In the genomic region with DNA sequence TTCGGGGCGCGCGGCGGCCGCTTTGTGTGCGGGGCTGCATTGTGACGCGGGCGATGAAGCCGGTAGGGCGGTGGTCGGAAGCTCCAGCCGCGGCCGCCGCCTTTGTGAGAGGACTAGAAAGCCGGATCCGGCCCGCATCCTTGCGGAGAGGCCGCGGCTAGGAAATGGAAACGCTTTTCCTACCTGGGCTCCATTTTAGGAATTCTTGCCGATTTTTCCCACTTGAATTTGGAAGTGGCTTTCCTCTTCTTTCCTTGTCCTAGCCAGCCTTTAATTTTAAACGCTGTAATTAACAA, we compare ENCODE assay signal across 8 cellular contexts. TPM values are rescaled to one million over a fixed set of nuclear protein-coding genes. Genes with fewer than 3 reads are reported as not detected.
DNase-seq lines count a peak whose midpoint lies in the region; ATAC-seq and TF ChIP-seq lines count a peak whose summit lies in the region.

No MANE protein-coding gene starts in this region.

- DNase-seq in epithelial cell of esophagus (ENCODE audit: low read depth) (no peak), NCI-H1417 (lab: John Stamatoyannopoulos, UW) (no peak), ureter (ENCODE audit: low spot score) (no peak), NAMALWA (ENCODE audit: low spot score) (no peak)

- H3K9me3 ChIP-seq in ES-I3 (ENCODE audit: control insufficient read depth, insufficient read depth, low read length) = no peaks in the 10 kb centered on the region
- H3K9me3 ChIP-seq in OCI-LY1 (ENCODE audit: low read length) = no peaks in the 10 kb centered on the region
- no peaks in the 10 kb centered on the region for H3K9me3 ChIP-seq in neuron (ENCODE audit: low read length)

- H3F3A ChIP-seq in OCI-LY1 (ENCODE audit: insufficient read depth, low read length) = peaks cover 25% of the 10 kb centered on the region

- H3K27ac ChIP-seq in OCI-LY1 (ENCODE audit: low read depth, low read length, poor library complexity, severe bottlenecking) = peak overlapping the region; percentile 97

- peak overlapping the region; percentile 78 for H3K4me2 ChIP-seq in OCI-LY1 (ENCODE audit: low read length)

- no peaks in the 10 kb centered on the region for H4K20me1 ChIP-seq in OCI-LY1 (ENCODE audit: insufficient read depth, low read length)

- H2AFZ ChIP-seq in OCI-LY1 (ENCODE audit: low read length) = no peak overlapping the region
- no peak overlapping the region for H2AFZ ChIP-seq in neuron (ENCODE audit: low read depth, low read length)

- H3K9ac ChIP-seq in ES-I3 (ENCODE audit: low read depth, low read length) (peak overlapping the region; percentile 90), OCI-LY1 (ENCODE audit: low read length) (peak overlapping the region; percentile 100)

- H3K79me2 ChIP-seq in OCI-LY1 (ENCODE audit: insufficient read depth, low read length) = peaks cover 29% of the 10 kb centered on the region

- no peaks in the 10 kb centered on the region for H3K27me3 ChIP-seq in OCI-LY1 (ENCODE audit: insufficient read depth, low read length)
- H3K27me3 ChIP-seq in neuron (ENCODE audit: insufficient read depth, low read length) = no peaks in the 10 kb centered on the region

- no peak for TF ChIP-seq CTCF in OCI-LY1 (IDR thresholded peaks at IDR 0.05; ENCODE audit: low read length)
- no peak for TF ChIP-seq CTCF in epithelial cell of esophagus (IDR thresholded peaks at IDR 0.05; ENCODE audit: insufficient read depth, low read depth, low read length, missing control alignments)

- H3K4me1 ChIP-seq in ES-I3 (ENCODE audit: insufficient read depth, low read length) (peaks cover 25% of the 10 kb centered on the region), OCI-LY1 (ENCODE audit: insufficient read depth, low read length, severe bottlenecking) (peaks cover 66% of the 10 kb centered on the region), neuron (ENCODE audit: insufficient read depth, low read length) (peaks cover 31% of the 10 kb centered on the region)

- no peaks in the 10 kb centered on the region for H3K9me2 ChIP-seq in OCI-LY1 (ENCODE audit: low read depth, low read length)

- ATAC-seq in GM21619 (IDR thresholded peaks at IDR 0.05; ENCODE audit: unreplicated experiment) = no peak

- peaks cover 4% of the 10 kb centered on the region; the same call in 1 of the 2 replicates for H3K36me3 ChIP-seq in ES-I3 (ENCODE audit: insufficient read depth, low read length)
- peaks cover 27% of the 10 kb centered on the region for H3K36me3 ChIP-seq in OCI-LY1 (ENCODE audit: insufficient read depth, low read length)
- H3K36me3 ChIP-seq in neuron (ENCODE audit: insufficient read depth, low read length) = peaks cover 8% of the 10 kb centered on the region

- H3K4me3 ChIP-seq in OCI-LY1 (ENCODE audit: low read depth, low read length, poor library complexity, severe bottlenecking) (peak overlapping the region; percentile 100), epithelial cell of esophagus (ENCODE audit: low read length) (peak overlapping the region; percentile 76), neuron (ENCODE audit: low read length) (peak overlapping the region; percentile 98)

RNA-seq across cellular contexts. Expression of a gene that starts 0.7 kb away (rescaled TPM):
- 3,112 TPM for total RNA-seq in ureter
